Comparison of ENCODE assay signal across 11 cellular contexts in genomic region chr7:2537981-2538851, GRCh38. TPM values are rescaled to one million over a fixed set of nuclear protein-coding genes. Genes with fewer than 3 reads are reported as not detected.
DNase-seq lines count a peak whose midpoint lies in the region; ATAC-seq, FAIRE-seq and TF ChIP-seq lines count a peak whose summit lies in the region.
"Had no signal": no experiment of that assay in that cellular context is flagged by ENCODE, and none has a peak within 500 bp of the region (broad histone marks: within the 10 kb centered on the region; RNA-seq: fewer than 3 reads in every experiment).

No MANE protein-coding gene starts in this region.

- no peaks in the 10 kb centered on the region for H3K27me3 Mint-ChIP-seq in stimulated activated naive CD8-positive, alpha-beta T cell treated with anti-CD3 and anti-CD28 coated beads, Interleukin-15, amount 100 ng/mL, for 72 hours
- H3K27me3 Mint-ChIP-seq in chondrocyte (ENCODE audit: low read depth), result no peaks in the 10 kb centered on the region

- H3K4me1 ChIP-seq in mesenchymal stem cell (ENCODE audit: control insufficient read depth, insufficient read depth, low read depth, low read length) (peaks cover 7% of the 10 kb centered on the region), small intestine (ENCODE audit: control insufficient read depth in 2 of 2, insufficient read depth in 1 of 2, low read depth in 1 of 2, low read length in 1 of 2) (no peaks in the 10 kb centered on the region)

- H3K27ac ChIP-seq in mesenchymal stem cell (ENCODE audit: low read length, poor library complexity, severe bottlenecking) (no peak overlapping the region), small intestine (ENCODE audit: low read depth in 1 of 2, low read length in 1 of 2) (no peak overlapping the region)

- H3K9me3 ChIP-seq in mesenchymal stem cell (ENCODE audit: control insufficient read depth, low read length), result no peaks in the 10 kb centered on the region
- no peaks in the 10 kb centered on the region for H3K9me3 ChIP-seq in small intestine (ENCODE audit: control insufficient read depth, low read depth)

- H2BK15ac ChIP-seq in mesenchymal stem cell (ENCODE audit: low read depth, poor library complexity, severe bottlenecking), result no peak overlapping the region

- H4K91ac ChIP-seq in mesenchymal stem cell (ENCODE audit: low read length), result peak overlapping the region; percentile 10

- no peak overlapping the region for H3K14ac ChIP-seq in mesenchymal stem cell (ENCODE audit: low read length in 2 of 2)

- peak overlapping the region in 1 of 2 donors; percentile 83 for H3K27ac Mint-ChIP-seq in stimulated activated naive CD8-positive, alpha-beta T cell treated with anti-CD3 and anti-CD28 coated beads, Interleukin-15, amount 100 ng/mL, for 72 hours
- H3K27ac Mint-ChIP-seq in chondrocyte (ENCODE audit: unreplicated experiment), result no peak overlapping the region
- H3K27ac Mint-ChIP-seq: activated T-cell treated with anti-CD3 and anti-CD28 coated beads, Interleukin-2, amount 50 U/mL, for 72 hours had no signal

- H3K36me3 Mint-ChIP-seq in chondrocyte (ENCODE audit: low read depth), result peaks cover 3% of the 10 kb centered on the region

- H3K4me3 Mint-ChIP-seq in stimulated activated naive CD8-positive, alpha-beta T cell treated with anti-CD3 and anti-CD28 coated beads, Interleukin-15, amount 100 ng/mL, for 72 hours, result peak overlapping the region in 1 of 2 donors; percentile 24
- no peak overlapping the region for H3K4me3 Mint-ChIP-seq in chondrocyte (ENCODE audit: unreplicated experiment)
- H3K4me3 Mint-ChIP-seq: activated T-cell treated with anti-CD3 and anti-CD28 coated beads, Interleukin-2, amount 50 U/mL, for 72 hours had no signal

- DNase-seq in stimulated activated naive CD8-positive, alpha-beta T cell treated with anti-CD3 and anti-CD28 coated beads, Interleukin-15, amount 100 ng/mL, for 72 hours, result no peak
- no peak for DNase-seq in stimulated activated naive CD8-positive, alpha-beta T cell treated with anti-CD3 and anti-CD28 coated beads, Interleukin-15, Interleukin-2, amounts not matched to agents 100 U/mL and 50 U/mL, for 24 hours
- peak; percentile 93 for DNase-seq in chondrocyte (ENCODE audit: low spot score)
- DNase-seq in mesenchymal stem cell, result no peak
- DNase-seq in stimulated activated naive CD4-positive, alpha-beta T cell treated with Interleukin-2 at 50 U/mL for 16 hours (lab: John Stamatoyannopoulos, UW), result no peak
- DNase-seq in small intestine, result no peak
- DNase-seq in hippocampal formation (lab: John Stamatoyannopoulos, UW), result no peak
- DNase-seq: activated CD4-positive, alpha-beta T cell treated with anti-CD3 and anti-CD28 coated beads for 48 hours; activated T-cell treated with anti-CD3 and anti-CD28 coated beads, Interleukin-2, amount 50 U/mL, for 72 hours; NCI-H1092 had no signal

- H3K4me3 ChIP-seq in mesenchymal stem cell (ENCODE audit: insufficient read depth in 1 of 2, low read depth in 1 of 2, low read length in 2 of 2) (no peak overlapping the region), small intestine (ENCODE audit: low read depth in 1 of 2, low read length in 2 of 2) (no peak overlapping the region)

- no peak overlapping the region for H3K18ac ChIP-seq in mesenchymal stem cell (ENCODE audit: low read depth in 1 of 2, low read length in 2 of 2)

- ATAC-seq in stimulated activated naive CD8-positive, alpha-beta T cell treated with anti-CD3 and anti-CD28 coated beads, Interleukin-15, amount 100 ng/mL, for 72 hours, result peak; percentile 11
- no peak for ATAC-seq in stimulated activated naive CD8-positive, alpha-beta T cell treated with anti-CD3 and anti-CD28 coated beads, Interleukin-15, Interleukin-2, amounts not matched to agents 100 U/mL and 50 U/mL, for 24 hours
- ATAC-seq in GM19455 (IDR thresholded peaks at IDR 0.05; ENCODE audit: unreplicated experiment), result no peak

- H3K23ac ChIP-seq in mesenchymal stem cell (ENCODE audit: low read length in 2 of 2), result no peak overlapping the region

- no peak overlapping the region for H2AFZ ChIP-seq in mesenchymal stem cell (ENCODE audit: low read depth, low read length)

- no peak overlapping the region for H3K9ac ChIP-seq in mesenchymal stem cell (ENCODE audit: low read length)

- FAIRE-seq in small intestine (lab: Jason Lieb, UNC), result no peak

- no peak overlapping the region for H2BK12ac ChIP-seq in mesenchymal stem cell (ENCODE audit: low read length in 2 of 2)

- H3K36me3 ChIP-seq in mesenchymal stem cell (ENCODE audit: control insufficient read depth in 1 of 2, insufficient read depth in 2 of 2, low read depth in 1 of 2, low read length in 2 of 2), result peaks cover 34 to 55% of the 10 kb centered on the region in 2 experiments
- peaks cover 11 to 25% of the 10 kb centered on the region in 2 donors for H3K36me3 ChIP-seq in small intestine (ENCODE audit: control insufficient read depth in 2 of 2, insufficient read depth in 2 of 2, low read length in 2 of 2)

- no peaks in the 10 kb centered on the region for H3K9me3 Mint-ChIP-seq in stimulated activated naive CD8-positive, alpha-beta T cell treated with anti-CD3 and anti-CD28 coated beads, Interleukin-15, amount 100 ng/mL, for 72 hours
- no peaks in the 10 kb centered on the region for H3K9me3 Mint-ChIP-seq in chondrocyte (ENCODE audit: low read depth)
- H3K9me3 Mint-ChIP-seq: activated T-cell treated with anti-CD3 and anti-CD28 coated beads, Interleukin-2, amount 50 U/mL, for 72 hours had no signal

- H4K8ac ChIP-seq in mesenchymal stem cell (ENCODE audit: low read length), result no peak overlapping the region

- H3K4me2 ChIP-seq in mesenchymal stem cell (ENCODE audit: low read length, poor library complexity, severe bottlenecking), result no peak overlapping the region

- H3K4ac ChIP-seq in mesenchymal stem cell (ENCODE audit: low read depth in 1 of 2, low read length in 2 of 2), result no peak overlapping the region

- peaks cover 4% of the 10 kb centered on the region for H3K4me1 Mint-ChIP-seq in stimulated activated naive CD8-positive, alpha-beta T cell treated with anti-CD3 and anti-CD28 coated beads, Interleukin-15, amount 100 ng/mL, for 72 hours
- H3K4me1 Mint-ChIP-seq in chondrocyte (ENCODE audit: low read depth), result no peaks in the 10 kb centered on the region

- no peak overlapping the region for H2AK5ac ChIP-seq in mesenchymal stem cell (ENCODE audit: low read length, severe bottlenecking)

- H3K79me1 ChIP-seq in mesenchymal stem cell (replicated peaks; ENCODE audit: low read length, poor library complexity, severe bottlenecking), result peaks cover 1% of the 10 kb centered on the region

- 96% methylated on average over 47 of the region's 47 CpGs for WGBS in mesenchymal stem cell
- 92% methylated on average over 44 to 47 of the region's 47 CpGs for WGBS in small intestine, 3 donors

- TF ChIP-seq CTCF in chondrocyte (IDR thresholded peaks at IDR 0.05), result peak; percentile 9

- H3K27me3 ChIP-seq in mesenchymal stem cell (ENCODE audit: control insufficient read depth in 1 of 2, insufficient read depth in 1 of 2, low read length in 2 of 2) (no peaks in the 10 kb centered on the region), small intestine (ENCODE audit: control insufficient read depth in 2 of 2, insufficient read depth in 2 of 2, low read length in 2 of 2) (no peaks in the 10 kb centered on the region)

- H2BK5ac ChIP-seq in mesenchymal stem cell (ENCODE audit: low read depth, low read length, poor library complexity, severe bottlenecking), result no peak overlapping the region

- H2BK120ac ChIP-seq in mesenchymal stem cell (ENCODE audit: low read depth, low read length), result no peak overlapping the region

RNA-seq across cellular contexts. Expression of gene BRAT1, which starts 17.1 kb away (rescaled TPM):
- 19.6 to 30.6 TPM (median 21.0 TPM) in 3 replicates for total RNA-seq in chondrocyte
- 10.5 TPM for polyA plus RNA-seq in mesenchymal stem cell (2013, experiment 1 of 2)
- 10.6 TPM for polyA plus RNA-seq in mesenchymal stem cell (2013, experiment 2 of 2)
- polyA plus RNA-seq in small intestine, result 10 to 100 TPM; 25.6 to 40.3 (median 30.8) TPM

RNA-seq across cellular contexts. Expression of gene LFNG, which starts 18.6 kb away (rescaled TPM):
- 36.7 to 39.9 TPM (median 39.9 TPM) in 3 replicates for total RNA-seq in chondrocyte
- polyA plus RNA-seq in mesenchymal stem cell (2013, experiment 1 of 2), result 0.22 TPM
- 0.21 TPM for polyA plus RNA-seq in mesenchymal stem cell (2013, experiment 2 of 2)
- polyA plus RNA-seq in small intestine, result 10 to 100 TPM; 10.5 to 39.3 (median 15.4) TPM

RNA-seq across cellular contexts. Expression of gene IQCE, which starts 20.6 kb away (rescaled TPM):
- 9.3 to 20.2 TPM (median 10.0 TPM) in 3 replicates for total RNA-seq in chondrocyte
- polyA plus RNA-seq in mesenchymal stem cell (2013, experiment 1 of 2), result 10.2 TPM
- 10.0 TPM for polyA plus RNA-seq in mesenchymal stem cell (2013, experiment 2 of 2)
- polyA plus RNA-seq in small intestine, result 10 to 100 TPM; 11.1 to 20.8 (median 19.9) TPM
